ENCODE assay signal across 8 cellular contexts in genomic region chrX:1592863-1593201, GRCh38. TPM values are rescaled to one million over a fixed set of nuclear protein-coding genes. Genes with fewer than 3 reads are reported as not detected.
DNase-seq lines count a peak whose midpoint lies in the region; ATAC-seq lines count a peak whose summit lies in the region.

No MANE protein-coding gene starts in this region.

- DNase-seq in T-helper 1 cell (no peak), iPS-NIHi7 (ENCODE audit: extremely low spot score) (peak; percentile 37), foreskin melanocyte (no peak), NCI-H1092 (lab: John Stamatoyannopoulos, UW) (no peak)

- H3K9ac ChIP-seq in subcutaneous abdominal adipose tissue (ENCODE audit: low read length in 5 of 5) = peak overlapping the region; percentile 52 to 99 (median 97)

- H3K36me3 Mint-ChIP-seq in T-helper 1 cell treated with Interleukin-12 subunit alpha and Interleukin-12 subunit beta and Interleukin-4 antibody, amounts not matched to agents 30 μg/mL and 1 μg/mL, for 36 hours (ENCODE audit: low read depth) = peaks cover 24% of the 10 kb centered on the region
- peaks cover 57% of the 10 kb centered on the region for H3K36me3 Mint-ChIP-seq in activated T-helper 17 cell treated with anti-CD3 and anti-CD28 coated beads, Interleukin-2, amount 50 U/mL, for 72 hours (ENCODE audit: low read depth)

- H3K4me3 Mint-ChIP-seq in T-helper 1 cell treated with Interleukin-12 subunit alpha and Interleukin-12 subunit beta and Interleukin-4 antibody, amounts not matched to agents 30 μg/mL and 1 μg/mL, for 36 hours = peak overlapping the region; percentile 92
- peak overlapping the region; percentile 85 for H3K4me3 Mint-ChIP-seq in activated T-helper 17 cell treated with anti-CD3 and anti-CD28 coated beads, Interleukin-2, amount 50 U/mL, for 72 hours

- no peaks in the 10 kb centered on the region for H3K27me3 ChIP-seq in subcutaneous abdominal adipose tissue (ENCODE audit: control insufficient read depth in 5 of 5, insufficient read depth in 4 of 5, low read length in 5 of 5)

- peak; percentile 13 for ATAC-seq in HG03354 (IDR thresholded peaks at IDR 0.05; ENCODE audit: poor library complexity, severe bottlenecking, unreplicated experiment)
- ATAC-seq in activated T-helper 17 cell treated with anti-CD3 and anti-CD28 coated beads, Interleukin-2, amount 50 U/mL, for 72 hours (replicated peaks) = peak; percentile 11

- H3K4me1 Mint-ChIP-seq in T-helper 1 cell treated with Interleukin-12 subunit alpha and Interleukin-12 subunit beta and Interleukin-4 antibody, amounts not matched to agents 30 μg/mL and 1 μg/mL, for 36 hours (ENCODE audit: low read depth) = peaks cover 22% of the 10 kb centered on the region
- peaks cover 5% of the 10 kb centered on the region for H3K4me1 Mint-ChIP-seq in activated T-helper 17 cell treated with anti-CD3 and anti-CD28 coated beads, Interleukin-2, amount 50 U/mL, for 72 hours

- H3K4me1 ChIP-seq in subcutaneous abdominal adipose tissue (ENCODE audit: control insufficient read depth in 5 of 5, insufficient read depth in 5 of 5, low read length in 5 of 5) = peaks cover 6 to 26% (median 22%) of the 10 kb centered on the region in 5 donors

- H3K9me3 Mint-ChIP-seq in T-helper 1 cell treated with Interleukin-12 subunit alpha and Interleukin-12 subunit beta and Interleukin-4 antibody, amounts not matched to agents 30 μg/mL and 1 μg/mL, for 36 hours = no peaks in the 10 kb centered on the region
- no peaks in the 10 kb centered on the region for H3K9me3 Mint-ChIP-seq in activated T-helper 17 cell treated with anti-CD3 and anti-CD28 coated beads, Interleukin-2, amount 50 U/mL, for 72 hours

- H3K27ac ChIP-seq in subcutaneous abdominal adipose tissue (ENCODE audit: low read depth, low read length) = peak overlapping the region; percentile 77

- H3K27me3 Mint-ChIP-seq in T-helper 1 cell treated with Interleukin-12 subunit alpha and Interleukin-12 subunit beta and Interleukin-4 antibody, amounts not matched to agents 30 μg/mL and 1 μg/mL, for 36 hours (ENCODE audit: low read depth) = no peaks in the 10 kb centered on the region
- H3K27me3 Mint-ChIP-seq in activated T-helper 17 cell treated with anti-CD3 and anti-CD28 coated beads, Interleukin-2, amount 50 U/mL, for 72 hours = no peaks in the 10 kb centered on the region

- peaks cover 0 to 45% (median 42%) of the 10 kb centered on the region in 5 donors for H3K36me3 ChIP-seq in subcutaneous abdominal adipose tissue (ENCODE audit: control insufficient read depth in 5 of 5, insufficient read depth in 5 of 5, low read length in 5 of 5)

- H3K4me3 ChIP-seq in subcutaneous abdominal adipose tissue (ENCODE audit: low read depth in 1 of 5, low read length in 5 of 5) = peak overlapping the region; percentile 83 to 94 (median 90)

- no peaks in the 10 kb centered on the region for H3K9me3 ChIP-seq in subcutaneous abdominal adipose tissue (ENCODE audit: control insufficient read depth in 5 of 5, low read length in 5 of 5)

- H3K27ac Mint-ChIP-seq in T-helper 1 cell treated with Interleukin-12 subunit alpha and Interleukin-12 subunit beta and Interleukin-4 antibody, amounts not matched to agents 30 μg/mL and 1 μg/mL, for 36 hours = peak overlapping the region; percentile 76
- peak overlapping the region; percentile 94 for H3K27ac Mint-ChIP-seq in activated T-helper 17 cell treated with anti-CD3 and anti-CD28 coated beads, Interleukin-2, amount 50 U/mL, for 72 hours

RNA-seq across cellular contexts. Expression of gene AKAP17A, which starts 1.4 kb away (rescaled TPM):
- total RNA-seq in activated T-helper 17 cell treated with anti-CD3 and anti-CD28 coated beads, Interleukin-2, amount 50 U/mL, for 72 hours = 10 to 100 TPM; 54.3 to 79.4 TPM

RNA-seq across cellular contexts. Expression of gene ASMT, which starts 22.0 kb away (rescaled TPM):
- 1 to 10 TPM; 2.0 to 8.9 TPM for total RNA-seq in activated T-helper 17 cell treated with anti-CD3 and anti-CD28 coated beads, Interleukin-2, amount 50 U/mL, for 72 hours

RNA-seq across cellular contexts. Expression of gene P2RY8, which starts 55.8 kb away (rescaled TPM):
- total RNA-seq in activated T-helper 17 cell treated with anti-CD3 and anti-CD28 coated beads, Interleukin-2, amount 50 U/mL, for 72 hours = 100 to 1,000 TPM in 1 of 2 donors, 10 to 100 TPM in 1; 89.0 to 105 TPM
